ENCODE assay signal across 1 cellular context in genomic region chr17:77828749-77829539, GRCh38.
TF ChIP-seq lines count a peak whose summit lies in the region.

No MANE protein-coding gene starts in this region.

TF ChIP-seq in K562, 482 proteins besides CTCF, POLR2A, EP300 and RAD21:
- TF ChIP-seq KDM1A (IDR thresholded peaks at IDR 0.05) (peak in 1 of 2 experiments; percentile 49; a peak in 1 of 4 replicates), MAX (CRISPR knock-in tag; IDR thresholded peaks at IDR 0.05) (peak; percentile 54; the same call in 1 of the 2 replicates), MED1 (CRISPR knock-in tag; IDR thresholded peaks at IDR 0.05; ENCODE audit: borderline replicate concordance) (peak; percentile 70; the same call in 1 of the 2 replicates), PHF20 (IDR thresholded peaks at IDR 0.05; ENCODE audit: partially characterized antibody) (peak; percentile 76), ZBTB8A (IDR thresholded peaks at IDR 0.05; ENCODE audit: partially characterized antibody) (no peak), ZHX1 (conservative IDR thresholded peaks at IDR 0.05; ENCODE audit: low read length) (no peak)
